Comparison of ENCODE assay signal across 16 cellular contexts in the genomic region with DNA sequence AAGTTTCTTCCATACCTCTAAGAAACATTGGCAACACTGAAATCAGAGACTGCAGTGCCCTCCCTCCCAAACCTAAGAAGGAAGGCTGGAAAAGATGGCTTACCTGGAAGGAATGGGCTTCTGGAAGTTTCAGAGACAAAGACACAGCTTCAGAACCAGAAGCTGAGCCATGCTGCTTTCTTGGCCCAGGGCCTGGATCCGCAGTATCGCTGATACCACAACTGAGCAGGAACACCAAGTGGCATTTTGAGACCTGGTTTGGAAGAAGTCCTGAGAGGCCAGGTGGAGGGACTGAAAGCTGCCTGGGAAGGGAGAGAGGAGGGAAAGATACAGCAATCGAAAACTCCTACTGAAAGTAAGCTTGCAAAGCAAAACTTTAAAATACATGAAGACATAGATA. TPM values are rescaled to one million over a fixed set of nuclear protein-coding genes. Genes with fewer than 3 reads are reported as not detected.
DNase-seq lines count a peak whose midpoint lies in the region; ATAC-seq and TF ChIP-seq lines count a peak whose summit lies in the region.
"Had no signal": no experiment of that assay in that cellular context is flagged by ENCODE, and none has a peak within 500 bp of the region (broad histone marks: within the 10 kb centered on the region; RNA-seq: fewer than 3 reads in every experiment).

No MANE protein-coding gene starts in this region.

- TF ChIP-seq CTCF in MM.1S (IDR thresholded peaks at IDR 0.05; ENCODE audit: low read length) (no peak), body of pancreas (IDR thresholded peaks at IDR 0.05) (no peak)

- H3K9me3 ChIP-seq in MM.1S (replicated peaks; ENCODE audit: insufficient read depth, low read length) = no peaks in the 10 kb centered on the region
- no peaks in the 10 kb centered on the region for H3K9me3 ChIP-seq in body of pancreas
- H3K9me3 ChIP-seq: Caco-2, thoracic aorta had no signal

- H3K9me3 Mint-ChIP-seq in activated T-cell treated with anti-CD3 and anti-CD28 coated beads, Interleukin-2, amount 50 U/mL, for 72 hours = peaks cover 0 to 2% of the 10 kb centered on the region in 2 donors
- peaks cover 0 to 5% of the 10 kb centered on the region in 2 donors for H3K9me3 Mint-ChIP-seq in stimulated activated naive B cell treated with anti-CD40 and anti-IgM and Interleukin-4, amounts not matched to agents 10 μg/mL and 1 μg/mL and 100 μg/mL, for 72 hours

- H3K4me1 Mint-ChIP-seq in activated T-cell treated with anti-CD3 and anti-CD28 coated beads, Interleukin-2, amount 50 U/mL, for 72 hours (ENCODE audit: low read depth) = peaks cover 50% of the 10 kb centered on the region
- peaks cover 32 to 54% of the 10 kb centered on the region in 2 donors for H3K4me1 Mint-ChIP-seq in stimulated activated naive B cell treated with anti-CD40 and anti-IgM and Interleukin-4, amounts not matched to agents 10 μg/mL and 1 μg/mL and 100 μg/mL, for 72 hours

- H3K27me3 Mint-ChIP-seq in activated T-cell treated with anti-CD3 and anti-CD28 coated beads, Interleukin-2, amount 50 U/mL, for 72 hours (ENCODE audit: low read depth) = no peaks in the 10 kb centered on the region
- no peaks in the 10 kb centered on the region for H3K27me3 Mint-ChIP-seq in stimulated activated naive B cell treated with anti-CD40 and anti-IgM and Interleukin-4, amounts not matched to agents 10 μg/mL and 1 μg/mL and 100 μg/mL, for 72 hours

- H2AFZ ChIP-seq in MM.1S (ENCODE audit: low read length) = peak overlapping the region; percentile 5; the same call in 1 of the 2 replicates
- H2AFZ ChIP-seq: GM23248 had no signal

- peak overlapping the region; percentile 71 for H3K4me2 ChIP-seq in MM.1S (ENCODE audit: low read depth, low read length)

- no peak for DNase-seq in activated T-cell treated with anti-CD3 and anti-CD28 coated beads, Interleukin-2, amount 50 U/mL, for 72 hours
- DNase-seq in activated T-cell treated with anti-CD3 and anti-CD28 coated beads for 4 hours (no peak), MM.1S (no peak), body of pancreas (peak; percentile 68 to 83 (median 76)), SIG-M5 treated with dmso at 0.1 percent for 504 hours (lab: John Stamatoyannopoulos, UW; ENCODE audit: unreplicated experiment) (no peak)
- DNase-seq in stimulated activated naive B cell treated with anti-CD40 and anti-IgM and Interleukin-4, amounts not matched to agents 10 μg/mL and 1 μg/mL and 100 μg/mL, for 72 hours = no peak
- DNase-seq: activated gamma-delta T cell treated with Interleukin-2 at 50 U/mL for 16 hours; Caco-2; GM23248; MV-4-11; NCI-H2107; NCI-H774; stimulated activated CD4-positive, alpha-beta T cell treated with anti-CD3 and anti-CD28 coated beads, Interleukin-15, amount 100 ng/mL, for 24 hours had no signal

- intact Hi-C loops in body of pancreas (cut with DNase I) = no loop called here

- ATAC-seq in activated T-cell treated with anti-CD3 and anti-CD28 coated beads, Interleukin-2, amount 50 U/mL, for 72 hours (replicated peaks in 1 of 2) = no peak
- ATAC-seq in body of pancreas (peak; percentile 88), HG03175 (IDR thresholded peaks at IDR 0.05; ENCODE audit: unreplicated experiment) (no peak), GM19397 (IDR thresholded peaks at IDR 0.05; ENCODE audit: unreplicated experiment) (no peak)
- ATAC-seq in stimulated activated naive B cell treated with anti-CD40 and anti-IgM and Interleukin-4, amounts not matched to agents 10 μg/mL and 1 μg/mL and 100 μg/mL, for 72 hours (replicated peaks) = no peak

- H3K4me3 Mint-ChIP-seq in activated T-cell treated with anti-CD3 and anti-CD28 coated beads, Interleukin-2, amount 50 U/mL, for 72 hours = peak overlapping the region; percentile 68 to 92
- H3K4me3 Mint-ChIP-seq in stimulated activated naive B cell treated with anti-CD40 and anti-IgM and Interleukin-4, amounts not matched to agents 10 μg/mL and 1 μg/mL and 100 μg/mL, for 72 hours = peak overlapping the region; percentile 70 to 73

- WGBS in body of pancreas, 2 donors = 27 to 29% methylated on average over 3 of the region's 3 CpGs

- H3K27ac ChIP-seq in MM.1S (ENCODE audit: low read length) (peak overlapping the region; percentile 80), body of pancreas (peak overlapping the region; percentile 29 to 71 (median 48))
- H3K27ac ChIP-seq: GM23248, thoracic aorta had no signal

- no peaks in the 10 kb centered on the region for H3K9me2 ChIP-seq in MM.1S (replicated peaks; ENCODE audit: insufficient read depth, low read length)

- H3K9ac ChIP-seq in MM.1S (ENCODE audit: low read length) = peak overlapping the region; percentile 39
- H3K9ac ChIP-seq: GM23248 had no signal

- H3K27ac Mint-ChIP-seq in activated T-cell treated with anti-CD3 and anti-CD28 coated beads, Interleukin-2, amount 50 U/mL, for 72 hours = peak overlapping the region; percentile 99
- peak overlapping the region; percentile 89 for H3K27ac Mint-ChIP-seq in stimulated activated naive B cell treated with anti-CD40 and anti-IgM and Interleukin-4, amounts not matched to agents 10 μg/mL and 1 μg/mL and 100 μg/mL, for 72 hours

- TF ChIP-seq POLR2A in body of pancreas (IDR thresholded peaks at IDR 0.05) = no peak

- H3K27me3 ChIP-seq in MM.1S (replicated peaks; ENCODE audit: insufficient read depth, low read length) (no peaks in the 10 kb centered on the region), body of pancreas (no peaks in the 10 kb centered on the region)

- peaks cover 44% of the 10 kb centered on the region for H3F3A ChIP-seq in MM.1S (ENCODE audit: insufficient read depth, low read length)

- H3K79me2 ChIP-seq in MM.1S (ENCODE audit: low read length) = peaks cover 50% of the 10 kb centered on the region

- H3K36me3 ChIP-seq in MM.1S (replicated peaks; ENCODE audit: insufficient read depth, low read length) (no peaks in the 10 kb centered on the region), body of pancreas (replicated peaks in 1 of 2; ENCODE audit: insufficient read depth in 1 of 2, low read depth in 2 of 2) (no peaks in the 10 kb centered on the region)
- H3K36me3 ChIP-seq: thoracic aorta had no signal

- no peaks in the 10 kb centered on the region for H4K20me1 ChIP-seq in MM.1S (ENCODE audit: insufficient read depth, low read length)

- H3K4me3 ChIP-seq in MM.1S (ENCODE audit: low read length) (peak overlapping the region; percentile 23), body of pancreas (no peak overlapping the region)
- H3K4me3 ChIP-seq: GM23248, thoracic aorta had no signal

- H3K36me3 Mint-ChIP-seq in activated T-cell treated with anti-CD3 and anti-CD28 coated beads, Interleukin-2, amount 50 U/mL, for 72 hours (ENCODE audit: insufficient read depth in 2 of 2) = peaks cover 0 to 5% of the 10 kb centered on the region in 2 donors
- H3K36me3 Mint-ChIP-seq in stimulated activated naive B cell treated with anti-CD40 and anti-IgM and Interleukin-4, amounts not matched to agents 10 μg/mL and 1 μg/mL and 100 μg/mL, for 72 hours = peaks cover 11 to 13% of the 10 kb centered on the region in 2 donors

- H3K4me1 ChIP-seq in MM.1S (ENCODE audit: low read length) (peaks cover 46% of the 10 kb centered on the region), body of pancreas (peaks cover 26% of the 10 kb centered on the region)
- H3K4me1 ChIP-seq: Caco-2 had no signal

RNA-seq across cellular contexts. Expression of a gene that starts 19.8 kb away (rescaled TPM):
- 10 to 100 TPM; 13.3 to 14.4 TPM for total RNA-seq in activated T-cell treated with anti-CD3 and anti-CD28 coated beads, Interleukin-2, amount 50 U/mL, for 72 hours
- total RNA-seq in body of pancreas = 10 to 100 TPM; 26.4 to 31.9 TPM

Comparison
In these comparisons a context has a peak if more than half of its experiments do, and no peak if none do; other contexts are left out.
1. DNase-seq: peak in body of pancreas (4 of 4); none in activated T-cell treated with anti-CD3 and anti-CD28 coated beads, Interleukin-2, amount 50 U/mL, for 72 hours (0 of 2), activated T-cell treated with anti-CD3 and anti-CD28 coated beads for 4 hours (single experiment), MM.1S (single experiment), stimulated activated naive B cell treated with anti-CD40 and anti-IgM and Interleukin-4, amounts not matched to agents 10 μg/mL and 1 μg/mL and 100 μg/mL, for 72 hours (single experiment) and SIG-M5 treated with dmso at 0.1 percent for 504 hours (single experiment).